In genomic region chr1:11838349-11839272, GRCh38 we compare ENCODE assay signal across 1 cellular context.
A peak's percentile ranks its signal among the peaks of the same experiment; 100 is the strongest.
TF ChIP-seq lines count a peak whose summit lies in the region.

No MANE protein-coding gene starts in this region.

TF ChIP-seq in HepG2, 621 proteins besides CTCF, POLR2A, EP300 and RAD21 (continued from another document and continues in another):
- no peak for TF ChIP-seq HBP1 (CRISPR knock-in tag; IDR thresholded peaks at IDR 0.05; ENCODE audit: low read depth)
- no peak for TF ChIP-seq YY1 (IDR thresholded peaks at IDR 0.05; ENCODE audit: insufficient read depth, insufficient replicate concordance, low read depth, low read length)
- TF ChIP-seq BATF2 (CRISPR knock-in tag; IDR thresholded peaks at IDR 0.05): no peak
- TF ChIP-seq, protein P1, sequence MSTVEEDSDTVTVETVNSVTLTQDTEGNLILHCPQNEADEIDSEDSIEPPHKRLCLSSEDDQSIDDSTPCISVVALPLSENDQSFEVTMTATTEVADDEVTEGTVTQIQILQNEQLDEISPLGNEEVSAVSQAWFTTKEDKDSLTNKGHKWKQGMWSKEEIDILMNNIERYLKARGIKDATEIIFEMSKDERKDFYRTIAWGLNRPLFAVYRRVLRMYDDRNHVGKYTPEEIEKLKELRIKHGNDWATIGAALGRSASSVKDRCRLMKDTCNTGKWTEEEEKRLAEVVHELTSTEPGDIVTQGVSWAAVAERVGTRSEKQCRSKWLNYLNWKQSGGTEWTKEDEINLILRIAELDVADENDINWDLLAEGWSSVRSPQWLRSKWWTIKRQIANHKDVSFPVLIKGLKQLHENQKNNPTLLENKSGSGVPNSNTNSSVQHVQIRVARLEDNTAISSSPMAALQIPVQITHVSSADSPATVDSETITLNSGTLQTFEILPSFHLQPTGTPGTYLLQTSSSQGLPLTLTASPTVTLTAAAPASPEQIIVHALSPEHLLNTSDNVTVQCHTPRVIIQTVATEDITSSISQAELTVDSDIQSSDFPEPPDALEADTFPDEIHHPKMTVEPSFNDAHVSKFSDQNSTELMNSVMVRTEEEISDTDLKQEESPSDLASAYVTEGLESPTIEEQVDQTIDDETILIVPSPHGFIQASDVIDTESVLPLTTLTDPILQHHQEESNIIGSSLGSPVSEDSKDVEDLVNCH (CRISPR knock-in tag; IDR thresholded peaks at IDR 0.05): no peak
- TF ChIP-seq ZC3H13 (CRISPR knock-in tag; IDR thresholded peaks at IDR 0.05): no peak
- peak; percentile 79 for TF ChIP-seq SMC3 (IDR thresholded peaks at IDR 0.05; ENCODE audit: low read length)
- TF ChIP-seq ARID5B (CRISPR knock-in tag; IDR thresholded peaks at IDR 0.05): 0 out of 2 replicates have a peak, but pooled peaks have one; percentile 29
- TF ChIP-seq ZNF343 (CRISPR knock-in tag; IDR thresholded peaks at IDR 0.05): no peak
- TF ChIP-seq LBX2 (CRISPR knock-in tag; IDR thresholded peaks at IDR 0.05; ENCODE audit: borderline replicate concordance): no peak
- TF ChIP-seq ZBTB43 (CRISPR knock-in tag; conservative IDR thresholded peaks at IDR 0.05): no peak
- peak; percentile 43 for TF ChIP-seq TEAD3 (CRISPR knock-in tag; optimal IDR thresholded peaks at IDR 0.05; ENCODE audit: borderline replicate concordance)
- no peak for TF ChIP-seq IKZF4 (CRISPR knock-in tag; IDR thresholded peaks at IDR 0.05; ENCODE audit: borderline replicate concordance, low read depth, not compliant biosample characterization)
- no peak for TF ChIP-seq BCLAF1 (IDR thresholded peaks at IDR 0.05)
- no peak for TF ChIP-seq PRDM10 (CRISPR knock-in tag; IDR thresholded peaks at IDR 0.05; ENCODE audit: low read depth)
- TF ChIP-seq GATAD1 (CRISPR knock-in tag; IDR thresholded peaks at IDR 0.05): 0 out of 2 replicates have a peak, but pooled peaks have one; percentile 44
- TF ChIP-seq ZNF614 (CRISPR knock-in tag; IDR thresholded peaks at IDR 0.05; ENCODE audit: borderline replicate concordance): peak; percentile 31; the same call in 1 of the 2 replicates
- no peak; a peak in 1 of 4 replicates for TF ChIP-seq REST (IDR thresholded peaks at IDR 0.05; ENCODE audit: borderline replicate concordance in 1 of 2, low read depth in 1 of 2, low read length in 2 of 2)
- no peak for TF ChIP-seq ZNF501 (CRISPR knock-in tag; IDR thresholded peaks at IDR 0.05)
- TF ChIP-seq, protein P2, sequence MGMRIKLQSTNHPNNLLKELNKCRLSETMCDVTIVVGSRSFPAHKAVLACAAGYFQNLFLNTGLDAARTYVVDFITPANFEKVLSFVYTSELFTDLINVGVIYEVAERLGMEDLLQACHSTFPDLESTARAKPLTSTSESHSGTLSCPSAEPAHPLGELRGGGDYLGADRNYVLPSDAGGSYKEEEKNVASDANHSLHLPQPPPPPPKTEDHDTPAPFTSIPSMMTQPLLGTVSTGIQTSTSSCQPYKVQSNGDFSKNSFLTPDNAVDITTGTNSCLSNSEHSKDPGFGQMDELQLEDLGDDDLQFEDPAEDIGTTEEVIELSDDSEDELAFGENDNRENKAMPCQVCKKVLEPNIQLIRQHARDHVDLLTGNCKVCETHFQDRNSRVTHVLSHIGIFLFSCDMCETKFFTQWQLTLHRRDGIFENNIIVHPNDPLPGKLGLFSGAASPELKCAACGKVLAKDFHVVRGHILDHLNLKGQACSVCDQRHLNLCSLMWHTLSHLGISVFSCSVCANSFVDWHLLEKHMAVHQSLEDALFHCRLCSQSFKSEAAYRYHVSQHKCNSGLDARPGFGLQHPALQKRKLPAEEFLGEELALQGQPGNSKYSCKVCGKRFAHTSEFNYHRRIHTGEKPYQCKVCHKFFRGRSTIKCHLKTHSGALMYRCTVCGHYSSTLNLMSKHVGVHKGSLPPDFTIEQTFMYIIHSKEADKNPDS (CRISPR knock-in tag; IDR thresholded peaks at IDR 0.05): no peak
- no peak for TF ChIP-seq FOXC1 (CRISPR knock-in tag; IDR thresholded peaks at IDR 0.05; ENCODE audit: borderline replicate concordance)
- TF ChIP-seq HMGXB4 (CRISPR knock-in tag; IDR thresholded peaks at IDR 0.05; ENCODE audit: borderline replicate concordance in 1 of 2, low read depth in 1 of 2): peak in 1 of 2 experiments; percentile 73; a peak in 2 of 4 replicates
- TF ChIP-seq NR2F6 (IDR thresholded peaks at IDR 0.05): no peak
- TF ChIP-seq NR2F6 (CRISPR knock-in tag; IDR thresholded peaks at IDR 0.05): peak; percentile 31; the same call in 1 of the 2 replicates
- TF ChIP-seq SRSF9 (IDR thresholded peaks at IDR 0.05; ENCODE audit: borderline replicate concordance, insufficient read depth, low read depth, low read length, poor library complexity, severe bottlenecking): no peak
